20 cellular contexts compared by ENCODE assay signal in genomic region chr6:105650367-105650766, GRCh38.
"Had no signal": no experiment of that assay in that cellular context is flagged by ENCODE, and none has a peak within 500 bp of the region (broad histone marks: within the 10 kb centered on the region; RNA-seq: fewer than 3 reads in every experiment).

No MANE protein-coding gene starts in this region.

- H3K4me3 ChIP-seq: body of pancreas, cardiac muscle cell, esophagus muscularis mucosa, left ventricle myocardium inferior, tibial artery had no signal

- H3K27ac ChIP-seq: body of pancreas, cardiac muscle cell, esophagus muscularis mucosa, left ventricle myocardium inferior, parathyroid adenoma, tibial artery had no signal

- DNase-seq: activated B cell treated with CpG ODN at 0.5 μM for 24 hours; activated CD4-positive, alpha-beta memory T cell treated with anti-CD3 and anti-CD28 coated beads for 36 hours; activated CD4-positive, alpha-beta T cell treated with anti-CD3 and anti-CD28 coated beads for 36 hours; activated naive CD4-positive, alpha-beta T cell; activated T-cell treated with anti-CD3 and anti-CD28 coated beads, Interleukin-2, amount 50 U/mL, for 1 hour; anterior cingulate cortex; body of pancreas; dermis blood vessel endothelial cell; hypothalamus; left ventricle myocardium inferior; nephron progenitor cell; right cardiac atrium; SK-N-SH; stimulated activated CD4-positive, alpha-beta T cell treated with anti-CD3 and anti-CD28 coated beads, Interleukin-1b, Interleukin-23, amount 100 ng/mL, for 48 hours; stimulated activated naive CD8-positive, alpha-beta T cell treated with anti-CD3 and anti-CD28 coated beads, Interleukin-15, amount 100 ng/mL, for 72 hours; tibial artery had no signal

- H3K36me3 Mint-ChIP-seq: activated CD4-positive, alpha-beta memory T cell treated with anti-CD3 and anti-CD28 coated beads for 36 hours; mesothelial cell of epicardium had no signal

- H3K9me3 ChIP-seq: body of pancreas, tibial artery had no signal

- ATAC-seq: activated CD4-positive, alpha-beta T cell treated with anti-CD3 and anti-CD28 coated beads for 36 hours; body of pancreas; right cardiac atrium; stimulated activated naive CD8-positive, alpha-beta T cell treated with anti-CD3 and anti-CD28 coated beads, Interleukin-15, amount 100 ng/mL, for 72 hours had no signal

- H3K4me1 ChIP-seq: body of pancreas, parathyroid adenoma had no signal

- H3K27me3 ChIP-seq: body of pancreas, cardiac muscle cell, esophagus muscularis mucosa, tibial artery had no signal

- H3K36me3 ChIP-seq: cardiac muscle cell, esophagus muscularis mucosa, left ventricle myocardium inferior, tibial artery had no signal

- H3K4me1 Mint-ChIP-seq: mesothelial cell of epicardium had no signal

- H3K9me3 Mint-ChIP-seq: activated B cell treated with CpG ODN at 0.5 μM for 24 hours; activated CD4-positive, alpha-beta memory T cell treated with anti-CD3 and anti-CD28 coated beads for 36 hours; stimulated activated naive CD8-positive, alpha-beta T cell treated with anti-CD3 and anti-CD28 coated beads, Interleukin-15, amount 100 ng/mL, for 72 hours had no signal

- H3K27ac Mint-ChIP-seq: activated B cell treated with CpG ODN at 0.5 μM for 24 hours; activated CD4-positive, alpha-beta memory T cell treated with anti-CD3 and anti-CD28 coated beads for 36 hours; activated CD4-positive, alpha-beta T cell treated with anti-CD3 and anti-CD28 coated beads for 36 hours; mesothelial cell of epicardium; nephron progenitor cell had no signal

- H3K4me3 Mint-ChIP-seq: activated B cell treated with CpG ODN at 0.5 μM for 24 hours; activated CD4-positive, alpha-beta memory T cell treated with anti-CD3 and anti-CD28 coated beads for 36 hours; activated CD4-positive, alpha-beta T cell treated with anti-CD3 and anti-CD28 coated beads for 36 hours; mesothelial cell of epicardium; nephron progenitor cell had no signal
